In genomic region chr2:191870744-191871143, GRCh38 we compare ENCODE assay signal across 14 cellular contexts.
A peak's percentile ranks its signal among the peaks of the same experiment; 100 is the strongest.
DNase-seq lines count a peak whose midpoint lies in the region; ATAC-seq and TF ChIP-seq lines count a peak whose summit lies in the region.
"Had no signal": no experiment of that assay in that cellular context is flagged by ENCODE, and none has a peak within 500 bp of the region (broad histone marks: within the 10 kb centered on the region; RNA-seq: fewer than 3 reads in every experiment).

No MANE protein-coding gene starts in this region.

- ATAC-seq in HG03354 (IDR thresholded peaks at IDR 0.05; ENCODE audit: poor library complexity, severe bottlenecking, unreplicated experiment), result no peak
- ATAC-seq: activated CD4-positive, alpha-beta T cell treated with anti-CD3 and anti-CD28 coated beads for 36 hours; gastrocnemius medialis had no signal

- peak; percentile 36 for TF ChIP-seq CTCF in astrocyte of the spinal cord (IDR thresholded peaks at IDR 0.05; ENCODE audit: low read depth, low read length)

- peak; percentile 44 for DNase-seq in DMS 273 (lab: John Stamatoyannopoulos, UW; ENCODE audit: unreplicated experiment)
- DNase-seq in DMS 273 treated with DMSO at 0.1 percent for 48 hours (lab: John Stamatoyannopoulos, UW), result no peak
- DNase-seq in Kasumi-1 (lab: John Stamatoyannopoulos, UW), result peak; percentile 21 to 28
- no peak for DNase-seq in astrocyte of the spinal cord (ENCODE audit: low read depth, low spot score)
- DNase-seq in globus pallidus (ENCODE audit: low spot score), result peak; percentile 9
- DNase-seq in GM19240 (ENCODE audit: insufficient read length, low spot score), result no peak
- DNase-seq in stimulated activated CD4-positive, alpha-beta T cell treated with anti-CD3 and anti-CD28 coated beads, Interleukin-2, amount 100 ng/mL, for 24 hours, result no peak
- DNase-seq: 8988T; activated CD4-positive, alpha-beta T cell treated with anti-CD3 and anti-CD28 coated beads for 36 hours; cortex of kidney; gastrocnemius medialis; NCI-H1417; testis had no signal

- in situ Hi-C loops in astrocyte of the spinal cord (cut with HindIII; ENCODE audit: low sequenced_read_pairs), result no loop called here

- H3K4me3 ChIP-seq in astrocyte of the spinal cord (ENCODE audit: low read depth, low read length), result no peak overlapping the region
- H3K4me3 ChIP-seq: gastrocnemius medialis, testis had no signal

Comparison
In these comparisons a context has a peak if more than half of its experiments do, and no peak if none do; other contexts are left out.
1. DNase-seq: peak in DMS 273 (single experiment), Kasumi-1 (2 of 2) and globus pallidus (single experiment); none in DMS 273 treated with DMSO at 0.1 percent for 48 hours (single experiment), astrocyte of the spinal cord (single experiment), GM19240 (single experiment) and stimulated activated CD4-positive, alpha-beta T cell treated with anti-CD3 and anti-CD28 coated beads, Interleukin-2, amount 100 ng/mL, for 24 hours (0 of 2).